1 cellular context compared by ENCODE assay signal in the genomic region with DNA sequence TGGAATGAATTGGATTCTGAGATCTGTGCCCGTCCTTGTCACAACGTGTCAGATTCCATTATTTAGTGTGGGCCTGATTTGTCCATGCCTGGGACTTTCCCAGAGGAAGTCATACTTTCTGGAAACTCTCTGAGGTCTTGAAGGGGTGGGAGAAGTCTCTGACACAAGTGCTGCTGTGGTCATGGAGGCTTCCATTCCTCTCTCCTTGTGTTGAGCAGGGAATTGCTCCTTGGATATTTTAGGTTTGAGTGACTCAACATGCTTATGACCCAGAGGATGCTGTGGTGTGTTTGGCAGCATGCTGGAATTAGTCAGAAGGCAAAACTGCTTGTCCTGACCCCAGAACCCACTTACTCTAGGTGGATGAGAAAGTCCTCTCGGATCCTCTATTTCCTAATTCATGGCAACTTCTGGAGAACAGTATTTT.
TF ChIP-seq lines count a peak whose summit lies in the region.

No MANE protein-coding gene starts in this region.

TF ChIP-seq in HepG2, 621 proteins besides CTCF, POLR2A, EP300 and RAD21 (continued from another document):
- TF ChIP-seq ZSCAN9 (CRISPR knock-in tag; IDR thresholded peaks at IDR 0.05; ENCODE audit: borderline replicate concordance): no peak
